Comparison of ENCODE assay signal across 21 cellular contexts in genomic region chr7:132181946-132182685, GRCh38.
DNase-seq lines count a peak whose midpoint lies in the region; ATAC-seq and TF ChIP-seq lines count a peak whose summit lies in the region.
"Had no signal": no experiment of that assay in that cellular context is flagged by ENCODE, and none has a peak within 500 bp of the region (broad histone marks: within the 10 kb centered on the region; RNA-seq: fewer than 3 reads in every experiment).

No MANE protein-coding gene starts in this region.

- no peak for TF ChIP-seq RAD21 in IMR-90 (IDR thresholded peaks at IDR 0.05; ENCODE audit: low read length)

- 75% methylated on average over 2 of the region's 9 CpGs; no CpG with 5 or more reads in 1 of the 2 experiments for WGBS in IMR-90 (ENCODE audit: extremely low coverage in 2 of 2, insufficient read length in 1 of 2), 2 experiments
- WGBS in suprapubic skin: 82% methylated on average over 9 of the region's 9 CpGs

- BruUV-seq in IMR-90 (replicated peaks; lab: Mats Ljungman, UMichigan): no TSS peak

- H3K9me3 ChIP-seq in IMR-90 (ENCODE audit: control insufficient read depth, insufficient read depth, low read length) (0 out of 2 replicates have a peak, but pooled peaks cover 2% of the 10 kb centered on the region), suprapubic skin (no peaks in the 10 kb centered on the region)

- no peak overlapping the region for H3K56ac ChIP-seq in IMR-90 (ENCODE audit: extremely low read depth, insufficient read depth, low read length)

- POLR2A ChIA-PET in IMR-90 (lab: Charles Lee; ENCODE audit: unreplicated experiment): no interaction called here

- H2BK20ac ChIP-seq in IMR-90 (ENCODE audit: low read depth, low read length): no peak overlapping the region

- no peak overlapping the region for H3K23ac ChIP-seq in IMR-90 (ENCODE audit: low read depth, low read length)

- no peak overlapping the region for H3K4me2 ChIP-seq in IMR-90 (ENCODE audit: low read depth, low read length)
- H3K4me2 ChIP-seq: A549; BLaER1 treated with 17β-estradiol and CSF1 and Interleukin-3, amounts not matched to agents 10 nM and 100 nM had no signal

- intact Hi-C loops in IMR-90 (cut with micrococcal nuclease): no loop called here

- H3K9me1 ChIP-seq in IMR-90 (ENCODE audit: insufficient read depth, low read length): no peaks in the 10 kb centered on the region

- H2AFZ ChIP-seq in IMR-90 (replicated peaks; ENCODE audit: low read length, poor library complexity): no peak overlapping the region

- no peak overlapping the region for H2AK5ac ChIP-seq in IMR-90 (ENCODE audit: low read depth, low read length)

- H3K4me1 ChIP-seq in IMR-90 (ENCODE audit: control insufficient read depth, insufficient read depth, low read length): no peaks in the 10 kb centered on the region
- H3K4me1 ChIP-seq in suprapubic skin: no peaks in the 10 kb centered on the region
- H3K4me1 ChIP-seq: A549; BE2C; BLaER1 treated with 17β-estradiol and CSF1 and Interleukin-3, amounts not matched to agents 10 nM and 100 nM had no signal

- TF ChIP-seq EP300 in suprapubic skin (IDR thresholded peaks at IDR 0.05): no peak

- ATAC-seq in IMR-90 (ENCODE audit: low read depth): no peak
- ATAC-seq: A549, HCT116 had no signal

- H3K36me3 Mint-ChIP-seq in nephron progenitor cell (ENCODE audit: low read depth): peaks cover 6% of the 10 kb centered on the region
- H3K36me3 Mint-ChIP-seq: CD14-positive monocyte; CD4-positive, alpha-beta memory T cell had no signal

- no peak overlapping the region for H4K8ac ChIP-seq in IMR-90 (ENCODE audit: low read depth in 2 of 2, low read length in 2 of 2)

- in situ Hi-C loops in IMR-90 (cut with MboI; ENCODE audit: low sequenced_read_pairs): no loop called here

- no peak overlapping the region for H3K9ac ChIP-seq in IMR-90 (ENCODE audit: low read depth, low read length)
- H3K9ac ChIP-seq: BLaER1 treated with 17β-estradiol and CSF1 and Interleukin-3, amounts not matched to agents 10 nM and 100 nM had no signal

- CTCF ChIA-PET in IMR-90 (lab: Yijun Ruan, JAX): no interaction called here

- H2BK120ac ChIP-seq in IMR-90 (ENCODE audit: low read depth, low read length): no peak overlapping the region

- H4K91ac ChIP-seq in IMR-90 (ENCODE audit: insufficient read depth, low read depth, low read length): no peak overlapping the region

- no peak for DNase-seq in IMR-90
- DNase-seq in nephron progenitor cell: no peak
- no peak for DNase-seq in suprapubic skin (ENCODE audit: low spot score in 2 of 2)
- DNase-seq in H7: no peak
- DNase-seq in NCI-H510A (lab: John Stamatoyannopoulos, UW): no peak
- DNase-seq: 8988T; ACHN; AML-193; BE2C; Calu3; CD4-positive, alpha-beta memory T cell; COR-L47; DMS153; DND-41; GOT3; H9 had no signal

- no peaks in the 10 kb centered on the region for H3K79me1 ChIP-seq in IMR-90 (ENCODE audit: low read depth in 1 of 2, low read length in 2 of 2)

- peak overlapping the region; percentile 83 for H3K27ac Mint-ChIP-seq in nephron progenitor cell

- no peak overlapping the region for H3K4ac ChIP-seq in IMR-90 (ENCODE audit: low read depth, low read length)

- dilution Hi-C loops in IMR-90 (cut with HindIII; ENCODE audit: low sequenced_read_pairs, unreplicated experiment): no loop called here

- H3K27me3 Mint-ChIP-seq in nephron progenitor cell (ENCODE audit: low read depth, poor library complexity): peaks cover 9% of the 10 kb centered on the region

- H3K4me3 ChIP-seq in IMR-90 (ENCODE audit: insufficient read depth, low read depth, low read length) (no peak overlapping the region), suprapubic skin (no peak overlapping the region), H7 (ENCODE audit: insufficient read depth, low read depth, low read length) (no peak overlapping the region)
- H3K4me3 ChIP-seq: A549; BLaER1 treated with 17β-estradiol and CSF1 and Interleukin-3, amounts not matched to agents 10 nM and 100 nM had no signal

- no peak overlapping the region for H4K5ac ChIP-seq in IMR-90 (ENCODE audit: low read depth, low read length)

- no peak overlapping the region for H3K4me3 Mint-ChIP-seq in nephron progenitor cell
- H3K4me3 Mint-ChIP-seq: CD14-positive monocyte; CD4-positive, alpha-beta memory T cell; H9 had no signal

- H3K27ac ChIP-seq in IMR-90 (ENCODE audit: insufficient read depth, low read length) (no peak overlapping the region), cingulate gyrus (ENCODE audit: low read depth, low read length) (peak overlapping the region; percentile 47), suprapubic skin (no peak overlapping the region)
- H3K27ac ChIP-seq: A549; BLaER1 treated with 17β-estradiol and CSF1 and Interleukin-3, amounts not matched to agents 10 nM and 100 nM had no signal

- H3K18ac ChIP-seq in IMR-90 (ENCODE audit: low read depth, low read length): no peak overlapping the region

- no peaks in the 10 kb centered on the region for H4K20me1 ChIP-seq in IMR-90 (ENCODE audit: insufficient read depth, low read length)
- H4K20me1 ChIP-seq: BLaER1 treated with 17β-estradiol and CSF1 and Interleukin-3, amounts not matched to agents 10 nM and 100 nM had no signal

- TF ChIP-seq CTCF in IMR-90 (conservative IDR thresholded peaks at IDR 0.05; ENCODE audit: low read depth, low read length) (no peak), nephron progenitor cell (IDR thresholded peaks at IDR 0.05) (no peak), suprapubic skin (IDR thresholded peaks at IDR 0.05) (no peak)

- no peaks in the 10 kb centered on the region for H3K4me1 Mint-ChIP-seq in nephron progenitor cell
- H3K4me1 Mint-ChIP-seq: CD14-positive monocyte; CD4-positive, alpha-beta memory T cell had no signal

- peaks cover 8% of the 10 kb centered on the region for H3K9me3 Mint-ChIP-seq in nephron progenitor cell

- no peak for TF ChIP-seq POLR2A in IMR-90 (IDR thresholded peaks at IDR 0.05; ENCODE audit: low read depth, low read length)
- TF ChIP-seq POLR2A in suprapubic skin (IDR thresholded peaks at IDR 0.05): no peak

- H2BK5ac ChIP-seq in IMR-90 (ENCODE audit: low read depth, low read length, poor library complexity, severe bottlenecking): no peak overlapping the region

- no peaks in the 10 kb centered on the region for H3K36me3 ChIP-seq in IMR-90 (ENCODE audit: control insufficient read depth, insufficient read depth, low read length)
- no peaks in the 10 kb centered on the region for H3K36me3 ChIP-seq in suprapubic skin
- no peaks in the 10 kb centered on the region for H3K36me3 ChIP-seq in H7 (replicated peaks; ENCODE audit: control insufficient read depth, insufficient read depth, low read length)
- H3K36me3 ChIP-seq: BLaER1 treated with 17β-estradiol and CSF1 and Interleukin-3, amounts not matched to agents 10 nM and 100 nM had no signal

- H3K27me3 ChIP-seq in IMR-90 (ENCODE audit: control insufficient read depth, insufficient read depth, low read length) (no peaks in the 10 kb centered on the region), suprapubic skin (no peaks in the 10 kb centered on the region), H7 (ENCODE audit: control insufficient read depth, insufficient read depth, low read length) (no peaks in the 10 kb centered on the region)
- H3K27me3 ChIP-seq: BE2C; BLaER1 treated with 17β-estradiol and CSF1 and Interleukin-3, amounts not matched to agents 10 nM and 100 nM had no signal

- H3K14ac ChIP-seq in IMR-90 (replicated peaks; ENCODE audit: low read depth, low read length): no peak overlapping the region

- H2AK9ac ChIP-seq in IMR-90 (replicated peaks; ENCODE audit: low read depth, low read length, poor library complexity): peak overlapping the region; percentile 63

- H2BK15ac ChIP-seq in IMR-90 (ENCODE audit: low read depth, low read length): no peak overlapping the region

TF ChIP-seq in IMR-90, 13 proteins besides CTCF, POLR2A, EP300 and RAD21:
- no peak for TF ChIP-seq MAZ (IDR thresholded peaks at IDR 0.05; ENCODE audit: borderline replicate concordance, low read depth, low read length)
- TF ChIP-seq USF2 (IDR thresholded peaks at IDR 0.05; ENCODE audit: low read depth, low read length): no peak
- TF ChIP-seq MAFK (IDR thresholded peaks at IDR 0.05; ENCODE audit: low read depth, low read length): no peak
- no peak for TF ChIP-seq RFX5 (IDR thresholded peaks at IDR 0.05; ENCODE audit: low read depth, low read length)
- TF ChIP-seq RCOR1 (IDR thresholded peaks at IDR 0.05; ENCODE audit: insufficient replicate concordance, low read length): no peak
- no peak for TF ChIP-seq CHD1 (IDR thresholded peaks at IDR 0.05; ENCODE audit: low read depth, low read length)
- TF ChIP-seq SMC3 (IDR thresholded peaks at IDR 0.05; ENCODE audit: low read depth, low read length): no peak
- no peak for TF ChIP-seq BHLHE40 (IDR thresholded peaks at IDR 0.05; ENCODE audit: low read depth, low read length)
- TF ChIP-seq MXI1 (IDR thresholded peaks at IDR 0.05; ENCODE audit: borderline replicate concordance, low read depth, low read length): no peak
- TF ChIP-seq FOS (IDR thresholded peaks at IDR 0.05; ENCODE audit: low read depth, low read length): no peak
- TF ChIP-seq CEBPB (IDR thresholded peaks at IDR 0.05; ENCODE audit: low read depth, low read length): no peak
- no peak for TF ChIP-seq NFE2L2 (IDR thresholded peaks at IDR 0.05; ENCODE audit: low read depth, low read length)
- TF ChIP-seq, protein P1, sequence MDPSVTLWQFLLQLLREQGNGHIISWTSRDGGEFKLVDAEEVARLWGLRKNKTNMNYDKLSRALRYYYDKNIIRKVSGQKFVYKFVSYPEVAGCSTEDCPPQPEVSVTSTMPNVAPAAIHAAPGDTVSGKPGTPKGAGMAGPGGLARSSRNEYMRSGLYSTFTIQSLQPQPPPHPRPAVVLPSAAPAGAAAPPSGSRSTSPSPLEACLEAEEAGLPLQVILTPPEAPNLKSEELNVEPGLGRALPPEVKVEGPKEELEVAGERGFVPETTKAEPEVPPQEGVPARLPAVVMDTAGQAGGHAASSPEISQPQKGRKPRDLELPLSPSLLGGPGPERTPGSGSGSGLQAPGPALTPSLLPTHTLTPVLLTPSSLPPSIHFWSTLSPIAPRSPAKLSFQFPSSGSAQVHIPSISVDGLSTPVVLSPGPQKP (IDR thresholded peaks at IDR 0.05; ENCODE audit: borderline replicate concordance, low read depth, low read length): no peak
